ENCODE assay signal across 23 cellular contexts in the genomic region with DNA sequence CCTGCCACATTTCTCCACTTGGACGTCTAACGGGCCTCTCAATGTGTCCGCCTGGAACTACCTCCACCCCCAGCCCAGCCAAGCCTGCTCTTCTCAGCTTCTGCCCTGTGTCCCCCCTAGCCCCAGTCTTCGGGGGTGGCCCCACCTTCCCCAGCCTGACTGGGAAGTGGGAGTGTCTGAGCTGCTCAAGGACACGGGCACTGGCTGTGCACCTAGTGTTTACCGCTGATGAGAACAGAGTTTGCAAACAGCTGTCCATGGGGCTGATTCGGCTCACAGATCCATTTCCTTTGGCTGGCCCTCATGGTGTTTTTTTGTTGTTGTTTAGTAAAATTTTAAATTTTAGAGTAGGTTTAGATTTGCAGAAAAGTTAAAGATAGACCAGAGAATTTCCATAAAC.
"Had no signal": no experiment of that assay in that cellular context is flagged by ENCODE, and none has a peak within 500 bp of the region (broad histone marks: within the 10 kb centered on the region; RNA-seq: fewer than 3 reads in every experiment).

No MANE protein-coding gene starts in this region.

- H3K36me3 ChIP-seq: colonic mucosa, esophagus muscularis mucosa, gastroesophageal sphincter, heart left ventricle, left lung, lower lobe of right lung had no signal

- H3K4me1 ChIP-seq: colonic mucosa, esophagus muscularis mucosa, foreskin keratinocyte, gastroesophageal sphincter, heart left ventricle, left lung, lower lobe of right lung had no signal

- H3K4me1 Mint-ChIP-seq: immature natural killer cell, naive B cell had no signal

- H3K4me2 ChIP-seq: hepatocyte had no signal

- DNase-seq: colonic mucosa; cortex of kidney; effector CD8-positive, alpha-beta T cell; effector memory CD8-positive, alpha-beta T cell; foreskin keratinocyte; heart left ventricle; hypothalamus; immature natural killer cell; left cardiac atrium; left lung; left ventricle myocardium superior; lower lobe of right lung; mesenchymal stem cell; mucosa of descending colon; naive B cell had no signal

- H2AFZ ChIP-seq: hepatocyte had no signal

- H3K9me3 Mint-ChIP-seq: dendritic cell treated with granulocyte-macrophage colony-stimulating factor and Interleukin-4, amounts not matched to agents 40 ng/mL and 50 ng/mL, for 4 days; effector memory CD8-positive, alpha-beta T cell; immature natural killer cell had no signal

- H3K27me3 ChIP-seq: colonic mucosa had no signal

- H3K27ac ChIP-seq: colonic mucosa, esophagus muscularis mucosa, foreskin keratinocyte, gastroesophageal sphincter, heart left ventricle, hepatocyte, left lung, lower lobe of right lung had no signal

- H3K27ac Mint-ChIP-seq: dendritic cell treated with granulocyte-macrophage colony-stimulating factor and Interleukin-4, amounts not matched to agents 40 ng/mL and 50 ng/mL, for 4 days; effector memory CD8-positive, alpha-beta T cell; immature natural killer cell; mesothelial cell of epicardium; naive B cell had no signal

- FAIRE-seq: endothelial cell of umbilical vein, frontal cortex, keratinocyte had no signal

- H3K4me3 ChIP-seq: colonic mucosa, esophagus muscularis mucosa, gastroesophageal sphincter, heart left ventricle, hepatocyte, left lung, lower lobe of right lung, mucosa of descending colon had no signal

- H3K79me2 ChIP-seq: hepatocyte had no signal

- H3K4me3 Mint-ChIP-seq: dendritic cell treated with granulocyte-macrophage colony-stimulating factor and Interleukin-4, amounts not matched to agents 40 ng/mL and 50 ng/mL, for 4 days; effector memory CD8-positive, alpha-beta T cell; immature natural killer cell; mesothelial cell of epicardium; naive B cell had no signal

- ATAC-seq: effector memory CD8-positive, alpha-beta T cell; gastroesophageal sphincter; heart left ventricle; left cardiac atrium; left lung; left ventricle myocardium superior had no signal

- H3K9me3 ChIP-seq: colonic mucosa, esophagus muscularis mucosa, heart left ventricle, left lung, lower lobe of right lung, mucosa of descending colon had no signal

- H3K36me3 Mint-ChIP-seq: immature natural killer cell, mesothelial cell of epicardium, naive B cell had no signal
